In the genomic region with DNA sequence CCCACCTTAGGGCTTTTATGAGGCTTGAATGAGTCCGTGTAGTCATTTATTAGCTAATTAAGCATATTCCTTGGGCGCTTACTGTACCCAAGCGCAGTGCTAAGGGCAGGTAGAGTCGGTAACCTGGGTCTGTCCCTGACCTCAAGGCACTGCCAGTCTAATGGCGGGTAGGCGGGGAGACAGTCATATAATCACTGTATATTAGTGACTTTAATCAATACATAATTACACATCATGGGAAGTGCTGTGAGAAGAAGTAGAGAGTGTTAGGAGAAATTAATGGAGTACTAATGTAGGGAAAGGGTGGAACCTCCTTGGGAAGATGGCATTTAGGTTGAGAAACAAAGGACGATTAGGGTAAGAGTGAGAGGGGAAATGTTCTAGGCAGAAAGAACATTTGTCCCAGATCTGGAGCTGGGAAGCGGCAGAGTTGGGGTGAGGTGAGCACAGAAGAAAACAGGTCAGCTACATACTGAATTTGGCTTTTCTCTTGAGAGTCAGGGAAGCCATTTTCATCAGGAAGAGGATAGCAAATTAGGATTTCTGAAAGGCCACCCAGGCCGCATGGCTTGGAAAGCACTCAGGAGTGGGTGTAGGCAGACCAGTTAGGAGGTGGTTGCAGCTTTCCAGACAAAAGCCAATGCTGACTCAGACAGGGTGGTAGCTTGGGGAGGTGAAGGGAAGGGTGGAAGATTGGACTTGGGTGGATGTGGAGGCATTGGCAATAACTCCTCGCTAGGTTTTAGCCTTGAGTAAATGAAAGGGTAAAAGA, we compare ENCODE assay signal across 8 cellular contexts. TPM values are rescaled to one million over a fixed set of nuclear protein-coding genes. Genes with fewer than 3 reads are reported as not detected.
DNase-seq lines count a peak whose midpoint lies in the region; TF ChIP-seq lines count a peak whose summit lies in the region.

No MANE protein-coding gene starts in this region.

- TF ChIP-seq CTCF in AG04450 (IDR thresholded peaks at IDR 0.05; ENCODE audit: low read depth, low read length): no peak
- no peak for TF ChIP-seq CTCF in HL-60 (IDR thresholded peaks at IDR 0.05; ENCODE audit: insufficient read depth, low read length)
- no peak for TF ChIP-seq CTCF in MCF 10A (IDR thresholded peaks at IDR 0.05; ENCODE audit: unreplicated experiment)
- no peak for TF ChIP-seq CTCF in GM20000 (IDR thresholded peaks at IDR 0.05; ENCODE audit: extremely low read depth, missing control alignments)

- H3K9ac ChIP-seq in mucosa of rectum (ENCODE audit: low read depth in 1 of 2, low read length in 2 of 2): peak overlapping the region; percentile 97

- POLR2A ChIA-PET in AG04450 (lab: Yijun Ruan, JAX) (no interaction called here), MCF 10A (lab: Yijun Ruan, JAX) (interaction anchor here (0.6 to 7.9 kb wide), 23 partner anchors 10 to 505 kb away, joined by 3 to 184 read pairs (median 6); partner anchors contain the start of genes MANBAL, MROH8, RPN2 and RPRD1B)

- H3K9me3 ChIP-seq in AG04450 (ENCODE audit: control insufficient read depth, insufficient read depth, low read length): no peaks in the 10 kb centered on the region; the same call in 1 of the 2 replicates
- no peaks in the 10 kb centered on the region for H3K9me3 ChIP-seq in mucosa of rectum (ENCODE audit: control insufficient read depth in 2 of 2, low read length in 2 of 2)

- peaks cover 31 to 39% of the 10 kb centered on the region in 2 donors for H3K4me1 ChIP-seq in mucosa of rectum (ENCODE audit: control insufficient read depth in 2 of 2, insufficient read depth in 2 of 2, low read length in 2 of 2)

- H3K27me3 Mint-ChIP-seq in MCF 10A (ENCODE audit: insufficient read depth, unreplicated experiment): no peaks in the 10 kb centered on the region

- CTCF ChIA-PET in AG04450 (lab: Charles Lee) (interaction anchor here (0.6 to 4.8 kb wide), 3 partner anchors 236 to 259 kb away, joined by 3 to 27 read pairs (median 5); no protein-coding TSS in a partner anchor), MCF 10A (lab: Yijun Ruan, JAX) (interaction anchor here (0.6 to 10.4 kb wide), 7 partner anchors 144 to 907 kb away, joined by 3 to 191 read pairs (median 6); partner anchors contain the start of gene SNHG17)

- H3K36me3 ChIP-seq in mucosa of rectum (ENCODE audit: control insufficient read depth in 2 of 2, insufficient read depth in 2 of 2, low read length in 2 of 2): no peaks in the 10 kb centered on the region

- DNase-seq in AG04450 (ENCODE audit: low read depth, low spot score) (no peak), HL-60 (ENCODE audit: low read depth in 1 of 2, low spot score in 1 of 2) (no peak), MCF 10A (ENCODE audit: unreplicated experiment) (no peak), kidney tubule cell (ENCODE audit: low spot score) (no peak), NCI-H2196 (lab: John Stamatoyannopoulos, UW; ENCODE audit: unreplicated experiment) (no peak), GM20000 (ENCODE audit: low spot score) (no peak), COLO668 (lab: John Stamatoyannopoulos, UW; ENCODE audit: unreplicated experiment) (no peak)

- peaks cover 11% of the 10 kb centered on the region for H3K36me3 Mint-ChIP-seq in MCF 10A (ENCODE audit: insufficient read depth, unreplicated experiment)

- no peaks in the 10 kb centered on the region for H3K9me3 Mint-ChIP-seq in MCF 10A (ENCODE audit: unreplicated experiment)

- H3K27me3 ChIP-seq in AG04450 (ENCODE audit: control insufficient read depth, insufficient read depth, low read length) (no peaks in the 10 kb centered on the region), HL-60 (ENCODE audit: insufficient read depth, poor library complexity, severe bottlenecking) (no peaks in the 10 kb centered on the region), mucosa of rectum (ENCODE audit: control insufficient read depth in 2 of 2, insufficient read depth in 2 of 2, low read length in 2 of 2) (no peaks in the 10 kb centered on the region)

- intact Hi-C loops in MCF 10A (cut with micrococcal nuclease): loop anchor here (5.0 kb wide), 2 partner anchors 121 to 136 kb away; no protein-coding TSS in a partner anchor

- BruUV-seq in MCF 10A (replicated peaks; lab: Mats Ljungman, UMichigan): TSS peak; percentile 70

- H3K27ac ChIP-seq in AG04450 (ENCODE audit: low read depth, low read length) (peak overlapping the region; percentile 93), HL-60 (replicated peaks) (peak overlapping the region; percentile 100), mucosa of rectum (ENCODE audit: low read depth in 2 of 2, low read length in 2 of 2) (peak overlapping the region; percentile 93 to 94)

- H3K4me3 ChIP-seq in AG04450 (ENCODE audit: low read depth, low read length): peak overlapping the region; percentile 97
- peak overlapping the region; percentile 99 for H3K4me3 ChIP-seq in HL-60 (replicated peaks; ENCODE audit: insufficient read depth, low read length)
- H3K4me3 ChIP-seq in mucosa of rectum (ENCODE audit: low read length in 2 of 2): peak overlapping the region; percentile 86 to 93

- peak overlapping the region; percentile 100 for H3K27ac Mint-ChIP-seq in MCF 10A (ENCODE audit: low read depth, unreplicated experiment)

- peak overlapping the region; percentile 72 for H3K4me3 Mint-ChIP-seq in MCF 10A (ENCODE audit: unreplicated experiment)

- peaks cover 37% of the 10 kb centered on the region for H3K4me1 Mint-ChIP-seq in MCF 10A (ENCODE audit: insufficient read depth, unreplicated experiment)

RNA-seq across cellular contexts. Expression of gene BLCAP, which starts 1.0 kb away (rescaled TPM):
- 88.9 and 94.1 TPM in 2 replicates for polyA plus RNA-seq in AG04450 (2011; rRNA removed)
- 73.2 and 73.7 TPM in 2 replicates for polyA minus RNA-seq in AG04450 (2011; rRNA and poly(A)+ RNA removed)
- total RNA-seq in MCF 10A (2022): 88.5 and 105 TPM in 2 replicates

RNA-seq across cellular contexts. Expression of gene NNAT, which starts 7.6 kb away (rescaled TPM):
- 54.0 and 59.6 TPM in 2 replicates for polyA plus RNA-seq in AG04450 (2011; rRNA removed)
- polyA minus RNA-seq in AG04450 (2011; rRNA and poly(A)+ RNA removed): 16.0 and 26.6 TPM in 2 replicates
- not detected in 2 replicates for total RNA-seq in MCF 10A (2022)
